22 cellular contexts compared by ENCODE assay signal in genomic region chr22:22042599-22043295, GRCh38.
DNase-seq lines count a peak whose midpoint lies in the region; ATAC-seq, FAIRE-seq and TF ChIP-seq lines count a peak whose summit lies in the region.
"Had no signal": no experiment of that assay in that cellular context is flagged by ENCODE, and none has a peak within 500 bp of the region (broad histone marks: within the 10 kb centered on the region; RNA-seq: fewer than 3 reads in every experiment).

No MANE protein-coding gene starts in this region.

- H3K4me2 ChIP-seq in OCI-LY1 (ENCODE audit: low read length) (peak overlapping the region; percentile 88), K562 (ENCODE audit: insufficient read depth, low read length) (no peak overlapping the region)

- peaks cover 20% of the 10 kb centered on the region for H3K27me3 Mint-ChIP-seq in activated CD8-positive, alpha-beta T cell treated with anti-CD3 and anti-CD28 coated beads, Interleukin-2, amount 10 ng/mL, durations not matched to agents 7 days and 5 days (ENCODE audit: low read depth)

- H2AFZ ChIP-seq in OCI-LY1 (ENCODE audit: low read length) (no peak overlapping the region), K562 (ENCODE audit: low read depth, low read length) (no peak overlapping the region)

- H3K27ac Mint-ChIP-seq in activated CD8-positive, alpha-beta T cell treated with anti-CD3 and anti-CD28 coated beads, Interleukin-2, amount 10 ng/mL, durations not matched to agents 7 days and 5 days: no peak overlapping the region
- H3K27ac Mint-ChIP-seq: CD4-positive, alpha-beta T cell; T-helper 17 cell had no signal

- H3K4me3 ChIP-seq in GM06990 (replicated peaks; ENCODE audit: low read depth, low read length) (peak overlapping the region; percentile 52), OCI-LY1 (ENCODE audit: low read depth, low read length, poor library complexity, severe bottlenecking) (peak overlapping the region; percentile 69), K562 (no peak overlapping the region)

- no TSS peak for BruUV-seq in K562 (replicated peaks; lab: Mats Ljungman, UMichigan)

- no peak for TF ChIP-seq RAD21 in K562 (CRISPR knock-in tag; conservative IDR thresholded peaks at IDR 0.05 in 1 of 2, IDR thresholded peaks at IDR 0.05 in 1 of 2)

- FAIRE-seq in K562 (lab: Jason Lieb, UNC): no peak
- no peak for FAIRE-seq in RCC 7860 (lab: Jason Lieb, UNC)

- H3K4me1 ChIP-seq in OCI-LY1 (ENCODE audit: insufficient read depth, low read length, severe bottlenecking) (peaks cover 100% of the 10 kb centered on the region), K562 (replicated peaks in 1 of 2; ENCODE audit: control insufficient read depth in 2 of 2, insufficient read depth in 2 of 2, low read length in 2 of 2) (peaks cover 0 to 11% of the 10 kb centered on the region in 2 experiments; a peak in 3 of 5 replicates)

- ATAC-seq in K562 (peak; percentile 8; the same call in 2 of the 3 replicates), GM19455 (IDR thresholded peaks at IDR 0.05; ENCODE audit: unreplicated experiment) (no peak)
- no peak for ATAC-seq in activated CD8-positive, alpha-beta T cell treated with anti-CD3 and anti-CD28 coated beads, Interleukin-2, amount 10 ng/mL, durations not matched to agents 7 days and 5 days
- ATAC-seq: T-helper 17 cell had no signal

- H3K9me3 ChIP-seq in OCI-LY1 (ENCODE audit: low read length): no peaks in the 10 kb centered on the region
- no peaks in the 10 kb centered on the region for H3K9me3 ChIP-seq in K562 (replicated peaks; ENCODE audit: control insufficient read depth, insufficient read depth, low read depth, low read length)

- H4K20me1 ChIP-seq in OCI-LY1 (ENCODE audit: insufficient read depth, low read length) (no peaks in the 10 kb centered on the region), K562 (replicated peaks; ENCODE audit: control insufficient read depth, insufficient read depth, low read length) (peaks cover 18% of the 10 kb centered on the region; the same call in 1 of the 2 replicates)

- WGBS in K562 (ENCODE audit: insufficient coverage, low coverage, missing lambda C conversion rate): 1% methylated on average over 7 of the region's 7 CpGs

- CTCF ChIA-PET in K562 (lab: Yijun Ruan, JAX; ENCODE audit: low intra/inter-chr PET ratio): interaction anchor here (1.0 kb wide), 1 partner anchor 57 kb away, joined by 3 read pairs; no protein-coding TSS in a partner anchor
- CTCF ChIA-PET in activated CD8-positive, alpha-beta T cell treated with anti-CD3 and anti-CD28 coated beads, Interleukin-2, amount 10 ng/mL, durations not matched to agents 7 days and 5 days (lab: Charles Lee): interaction anchor here (0.6 to 1.2 kb wide), 3 partner anchors 18 to 90 kb away, joined by 3 to 5 read pairs (median 3); partner anchors contain the start of gene PPM1F

- H3K36me3 Mint-ChIP-seq in activated CD8-positive, alpha-beta T cell treated with anti-CD3 and anti-CD28 coated beads, Interleukin-2, amount 10 ng/mL, durations not matched to agents 7 days and 5 days (ENCODE audit: low read depth): no peaks in the 10 kb centered on the region

- H3K9me3 Mint-ChIP-seq in activated CD8-positive, alpha-beta T cell treated with anti-CD3 and anti-CD28 coated beads, Interleukin-2, amount 10 ng/mL, durations not matched to agents 7 days and 5 days (ENCODE audit: insufficient read depth): no peaks in the 10 kb centered on the region
- H3K9me3 Mint-ChIP-seq: CD4-positive, alpha-beta T cell had no signal

- H3K9ac ChIP-seq in OCI-LY1 (ENCODE audit: low read length): peak overlapping the region; percentile 90
- no peak overlapping the region for H3K9ac ChIP-seq in K562 (ENCODE audit: insufficient read depth in 1 of 2, low read depth in 2 of 2, low read length in 2 of 2)

- intact Hi-C loops in K562 (cut with micrococcal nuclease): loop anchor here (5.0 kb wide), 1 partner anchor 330 kb away; no protein-coding TSS in a partner anchor

- DNase-seq in GM06990 (ENCODE audit: extremely low read depth, insufficient read length): no peak
- no peak for DNase-seq in K562 (ENCODE audit: extremely low read depth in 1 of 4, low spot score in 3 of 4)
- no peak for DNase-seq in GM03348 (ENCODE audit: low spot score)
- no peak for DNase-seq in RCC 7860 (ENCODE audit: low spot score)
- DNase-seq in activated CD8-positive, alpha-beta T cell treated with anti-CD3 and anti-CD28 coated beads, Interleukin-2, amount 10 ng/mL, durations not matched to agents 7 days and 5 days: no peak
- DNase-seq: CD4-positive, alpha-beta T cell; COR-L47; DMS 273 treated with DMSO at 0.1 percent for 48 hours; DND-41; GDM1; KBM-7; NCI-H1092 treated with DMSO at 0.1 percent for 48 hours; NCI-H1436 treated with DMSO at 0.1 percent for 48 hours; NCI-H2029; NCI-H226; NCI-H510A treated with DMSO at 0.1 percent for 48 hours; NCI-H774; NK-92 treated with Interleukin-12 subunit alpha and Interleukin-12 subunit beta, amount 100 ng/mL, for 24 hours; Right ventricle myocardium superior; T-helper 17 cell had no signal

- 0 out of 2 replicates have a peak, but pooled peaks cover 8% of the 10 kb centered on the region for H3F3A ChIP-seq in OCI-LY1 (ENCODE audit: insufficient read depth, low read length)

- H3K79me2 ChIP-seq in OCI-LY1 (ENCODE audit: insufficient read depth, low read length) (peaks cover 59% of the 10 kb centered on the region), K562 (ENCODE audit: control insufficient read depth, insufficient read depth, low read length) (no peaks in the 10 kb centered on the region)

- no peaks in the 10 kb centered on the region for H3K9me1 ChIP-seq in K562 (ENCODE audit: control insufficient read depth, insufficient read depth, low read length)

- peak overlapping the region; percentile 99 for H3K27ac ChIP-seq in OCI-LY1 (ENCODE audit: low read depth, low read length, poor library complexity, severe bottlenecking)
- H3K27ac ChIP-seq in K562 (ENCODE audit: extremely low read depth, low read depth, low read length): no peak overlapping the region

- no peaks in the 10 kb centered on the region for H3K4me1 Mint-ChIP-seq in activated CD8-positive, alpha-beta T cell treated with anti-CD3 and anti-CD28 coated beads, Interleukin-2, amount 10 ng/mL, durations not matched to agents 7 days and 5 days (ENCODE audit: low read depth)

- no peak overlapping the region for H3K4me3 Mint-ChIP-seq in activated CD8-positive, alpha-beta T cell treated with anti-CD3 and anti-CD28 coated beads, Interleukin-2, amount 10 ng/mL, durations not matched to agents 7 days and 5 days
- H3K4me3 Mint-ChIP-seq: CD4-positive, alpha-beta T cell; T-helper 17 cell had no signal

- TF ChIP-seq CTCF in GM06990 (IDR thresholded peaks at IDR 0.05; ENCODE audit: insufficient read depth, low read length, poor library complexity, severe bottlenecking): no peak
- TF ChIP-seq CTCF in OCI-LY1 (IDR thresholded peaks at IDR 0.05; ENCODE audit: low read length): no peak
- no peak for TF ChIP-seq CTCF in K562 (IDR thresholded peaks at IDR 0.05 in 2 of 3, conservative IDR thresholded peaks at IDR 0.05 in 1 of 3; ENCODE audit: insufficient read depth in 2 of 3, low read depth in 1 of 3, low read length in 3 of 3)

- no peaks in the 10 kb centered on the region for H3K9me2 ChIP-seq in OCI-LY1 (ENCODE audit: low read depth, low read length)

- H3K27me3 ChIP-seq in GM06990 (replicated peaks; ENCODE audit: control insufficient read depth, insufficient read depth, low read length) (no peaks in the 10 kb centered on the region), OCI-LY1 (ENCODE audit: insufficient read depth, low read length) (no peaks in the 10 kb centered on the region), K562 (ENCODE audit: control insufficient read depth in 2 of 2, insufficient read depth in 2 of 2, low read length in 2 of 2) (peaks cover 26 to 40% of the 10 kb centered on the region in 2 experiments)

- in situ Hi-C loops in K562 (cut with MboI): no loop called here

- TF ChIP-seq EP300 in K562 (IDR thresholded peaks at IDR 0.05; ENCODE audit: low read length): no peak

- POLR2A ChIA-PET in K562 (lab: Yijun Ruan, JAX): interaction anchor here (0.5 to 6.4 kb wide), 30 partner anchors 11 to 448 kb away, joined by 3 to 110 read pairs (median 4); no protein-coding TSS in a partner anchor
- POLR2A ChIA-PET in activated CD8-positive, alpha-beta T cell treated with anti-CD3 and anti-CD28 coated beads, Interleukin-2, amount 10 ng/mL, durations not matched to agents 7 days and 5 days (lab: Charles Lee): no interaction called here

- TF ChIP-seq POLR2A in K562 (conservative IDR thresholded peaks at IDR 0.05): no peak

- H3K36me3 ChIP-seq in GM06990 (ENCODE audit: control insufficient read depth, insufficient read depth, low read length) (no peaks in the 10 kb centered on the region), OCI-LY1 (ENCODE audit: insufficient read depth, low read length) (peaks cover 24% of the 10 kb centered on the region), K562 (ENCODE audit: control insufficient read depth, insufficient read depth, low read length) (no peaks in the 10 kb centered on the region)

TF ChIP-seq in K562, 482 proteins besides CTCF, POLR2A, EP300 and RAD21 (continues in another document):
- TF ChIP-seq POLR2AphosphoS2 (IDR thresholded peaks at IDR 0.05; ENCODE audit: low read length) (no peak), DEAF1 (CRISPR knock-in tag; IDR thresholded peaks at IDR 0.05) (0 out of 2 replicates have a peak, but pooled peaks have one; percentile 13), ZNF449 (CRISPR knock-in tag; IDR thresholded peaks at IDR 0.05) (no peak)
